ENCODE assay signal across 26 cellular contexts in the genomic region with DNA sequence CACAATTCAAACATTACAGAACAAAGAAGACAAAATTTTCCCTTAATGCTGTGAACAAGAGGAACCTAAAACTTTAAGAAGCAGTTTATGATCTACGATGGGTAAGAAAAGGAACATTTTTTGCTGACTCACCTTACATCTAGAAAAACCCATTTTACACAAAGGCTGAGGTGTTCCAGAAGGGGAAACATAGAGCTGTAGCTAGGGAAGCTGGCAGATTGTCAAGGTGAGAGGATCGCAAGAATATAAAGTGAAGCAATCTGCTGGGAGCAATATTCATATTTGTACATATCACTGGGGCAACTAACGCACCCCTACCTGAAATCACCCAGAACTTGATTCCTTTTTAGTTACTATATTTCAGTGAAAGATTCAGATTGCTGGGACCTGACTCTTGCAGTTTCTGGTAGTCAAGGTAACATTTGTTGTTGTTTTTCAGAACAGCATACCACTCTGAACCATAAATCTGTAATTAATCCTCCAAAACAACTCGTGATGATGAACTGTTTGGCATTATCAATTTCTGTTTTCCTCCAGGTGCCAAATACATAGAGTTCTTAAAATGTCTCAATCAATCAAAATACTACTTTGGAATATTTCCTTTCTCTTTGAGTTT.
A peak's percentile ranks its signal among the peaks of the same experiment; 100 is the strongest.
DNase-seq lines count a peak whose midpoint lies in the region; ATAC-seq, FAIRE-seq and TF ChIP-seq lines count a peak whose summit lies in the region.
"Had no signal": no experiment of that assay in that cellular context is flagged by ENCODE, and none has a peak within 500 bp of the region (broad histone marks: within the 10 kb centered on the region; RNA-seq: fewer than 3 reads in every experiment).

No MANE protein-coding gene starts in this region.

- H3K27me3 ChIP-seq in breast epithelium (no peaks in the 10 kb centered on the region), H1 (replicated peaks in 1 of 4; ENCODE audit: control insufficient read depth in 3 of 4, extremely low read depth in 1 of 4, insufficient read depth in 3 of 4, low read length in 3 of 4) (no peaks in the 10 kb centered on the region), mesenchymal stem cell (ENCODE audit: control insufficient read depth in 1 of 2, insufficient read depth in 1 of 2, low read length in 2 of 2) (no peaks in the 10 kb centered on the region), sigmoid colon (no peaks in the 10 kb centered on the region)
- H3K27me3 ChIP-seq: BLaER1, neural progenitor cell, spleen, tibial artery had no signal

- H2BK12ac ChIP-seq in H1 (ENCODE audit: low read depth, low read length): no peak overlapping the region
- H2BK12ac ChIP-seq in mesenchymal stem cell (ENCODE audit: low read length in 2 of 2): no peak overlapping the region

- H4K91ac ChIP-seq in H1 (replicated peaks; ENCODE audit: insufficient read length, low read length) (no peak overlapping the region), mesenchymal stem cell (ENCODE audit: low read length) (no peak overlapping the region)

- TF ChIP-seq CTCF in MCF 10A (IDR thresholded peaks at IDR 0.05; ENCODE audit: unreplicated experiment): no peak
- TF ChIP-seq CTCF in breast epithelium (IDR thresholded peaks at IDR 0.05): no peak
- TF ChIP-seq CTCF in H1 (IDR thresholded peaks at IDR 0.05; ENCODE audit: control extremely low read depth in 1 of 3, insufficient read depth in 1 of 3, low read depth in 1 of 3, low read length in 3 of 3): no peak
- TF ChIP-seq CTCF in sigmoid colon (IDR thresholded peaks at IDR 0.05): no peak

- H2BK15ac ChIP-seq in H1 (ENCODE audit: low read length): no peak overlapping the region
- H2BK15ac ChIP-seq in mesenchymal stem cell (ENCODE audit: low read depth, poor library complexity, severe bottlenecking): no peak overlapping the region

- H4K20me1 ChIP-seq in H1 (replicated peaks in 1 of 2; ENCODE audit: control insufficient read depth in 1 of 2, insufficient read depth in 2 of 2, low read length in 2 of 2): no peaks in the 10 kb centered on the region
- H4K20me1 ChIP-seq: BLaER1 had no signal

- H3K27me3 Mint-ChIP-seq in MCF 10A (ENCODE audit: insufficient read depth, unreplicated experiment): no peaks in the 10 kb centered on the region
- H3K27me3 Mint-ChIP-seq: activated B cell treated with CpG ODN at 0.5 μM for 24 hours; activated naive CD8-positive, alpha-beta T cell treated with anti-CD3 and anti-CD28 coated beads, Interleukin-2, amount 10 ng/mL, durations not matched to agents 7 days and 5 days had no signal

- H3K14ac ChIP-seq in H1 (ENCODE audit: insufficient read length) (no peak overlapping the region), mesenchymal stem cell (ENCODE audit: low read length in 2 of 2) (no peak overlapping the region)

- H2BK120ac ChIP-seq in H1 (replicated peaks; ENCODE audit: low read depth, low read length) (no peak overlapping the region), mesenchymal stem cell (ENCODE audit: low read depth, low read length) (no peak overlapping the region)

- WGBS in H1 (ENCODE audit: extremely low coverage in 1 of 2, insufficient coverage in 1 of 2, insufficient read length in 1 of 2, insufficient replicate concordance in 2 of 2, low coverage in 1 of 2, low lambda C conversion rate in 2 of 2, missing lambda C conversion rate in 1 of 2), 2 experiments: 96% methylated on average over 4 of the region's 4 CpGs; no CpG with 5 or more reads in 1 of the 2 experiments
- WGBS in mesenchymal stem cell: 60% methylated on average over 1 of the region's 4 CpGs
- 56 to 72% methylated on average over 4 of the region's 4 CpGs for WGBS in sigmoid colon, 2 donors

- no peak overlapping the region for H2AK5ac ChIP-seq in H1 (ENCODE audit: low read depth, low read length)
- no peak overlapping the region for H2AK5ac ChIP-seq in mesenchymal stem cell (ENCODE audit: low read length, severe bottlenecking)

- CTCF ChIA-PET in MCF 10A (lab: Yijun Ruan, JAX): interaction anchor here (0.5 to 0.6 kb wide), 2 partner anchors 60 to 62 kb away, joined by 3 to 4 read pairs; no protein-coding TSS in a partner anchor
- CTCF ChIA-PET in H1 (lab: Charles Lee; ENCODE audit: partially characterized antibody): no interaction called here

- no peak for ATAC-seq in HG03097 (IDR thresholded peaks at IDR 0.05; ENCODE audit: low FRiP score, unreplicated experiment)
- no peak for ATAC-seq in HG03025 (IDR thresholded peaks at IDR 0.05; ENCODE audit: low FRiP score, unreplicated experiment)
- ATAC-seq: left ventricle myocardium superior; stimulated activated naive CD8-positive, alpha-beta T cell treated with anti-CD3 and anti-CD28 coated beads, Interleukin-15, Interleukin-2, amounts not matched to agents 100 U/mL and 50 U/mL, for 24 hours had no signal

- H4K8ac ChIP-seq in H1 (ENCODE audit: extremely low read depth, insufficient read depth, low read length) (no peak overlapping the region), mesenchymal stem cell (ENCODE audit: low read length) (no peak overlapping the region)

- H3K9ac ChIP-seq in H1 (replicated peaks in 1 of 4; ENCODE audit: extremely low read depth in 1 of 4, low read depth in 3 of 4, low read length in 3 of 4) (no peak overlapping the region), mesenchymal stem cell (ENCODE audit: low read length) (no peak overlapping the region)
- H3K9ac ChIP-seq: BLaER1, neural progenitor cell had no signal

- H3K23me2 ChIP-seq in H1 (ENCODE audit: low read depth, low read length): no peaks in the 10 kb centered on the region

- H3K4me3 ChIP-seq in breast epithelium: no peak overlapping the region
- H3K4me3 ChIP-seq in H1 (ENCODE audit: extremely low read depth in 1 of 4, insufficient read depth in 2 of 4, low read depth in 3 of 4, low read length in 4 of 4): no peak overlapping the region
- H3K4me3 ChIP-seq in mesenchymal stem cell (ENCODE audit: insufficient read depth in 1 of 2, low read depth in 1 of 2, low read length in 2 of 2): no peak overlapping the region
- no peak overlapping the region for H3K4me3 ChIP-seq in sigmoid colon
- H3K4me3 ChIP-seq: BLaER1, neural progenitor cell, prostate gland, spleen, tibial artery had no signal

- H3K4me1 ChIP-seq in breast epithelium (no peaks in the 10 kb centered on the region), H1 (replicated peaks in 1 of 4; ENCODE audit: control insufficient read depth in 3 of 4, insufficient read depth in 4 of 4, low read length in 3 of 4) (no peaks in the 10 kb centered on the region), mesenchymal stem cell (ENCODE audit: control insufficient read depth, insufficient read depth, low read depth, low read length) (no peaks in the 10 kb centered on the region), sigmoid colon (peaks cover 0 to 2% (median 0%) of the 10 kb centered on the region in 4 donors)
- H3K4me1 ChIP-seq: BLaER1, neural progenitor cell, prostate gland, spleen, tibial artery had no signal

- H3K36me3 ChIP-seq in breast epithelium (no peaks in the 10 kb centered on the region), H1 (ENCODE audit: control insufficient read depth in 2 of 4, insufficient read depth in 4 of 4, low read length in 3 of 4) (no peaks in the 10 kb centered on the region), mesenchymal stem cell (ENCODE audit: control insufficient read depth in 1 of 2, insufficient read depth in 2 of 2, low read depth in 1 of 2, low read length in 2 of 2) (no peaks in the 10 kb centered on the region), sigmoid colon (no peaks in the 10 kb centered on the region)
- H3K36me3 ChIP-seq: BLaER1, neural progenitor cell, prostate gland, spleen, tibial artery had no signal

- peak; percentile 88 for DNase-seq in MCF 10A (ENCODE audit: unreplicated experiment)
- no peak for DNase-seq in breast epithelium (ENCODE audit: low spot score in 2 of 2)
- DNase-seq in H1 (ENCODE audit: low read depth in 1 of 2, low spot score in 2 of 2): no peak
- DNase-seq in mesenchymal stem cell: no peak
- DNase-seq in sigmoid colon: no peak
- no peak for DNase-seq in DMS53 treated with DMSO at 0.1 percent for 48 hours (lab: John Stamatoyannopoulos, UW; ENCODE audit: unreplicated experiment)
- DNase-seq: activated B cell treated with CpG ODN at 0.5 μM for 24 hours; activated CD4-positive, alpha-beta T cell treated with anti-CD3 and anti-CD28 coated beads, Interleukin-2, amount 50 U/mL, for 48 hours; activated CD8-positive, alpha-beta memory T cell treated with anti-CD3 and anti-CD28 coated beads, Interleukin-2, amount 50 U/mL, for 48 hours; activated effector memory CD4-positive, alpha-beta T cell treated with Interleukin-2 at 50 U/mL for 16 hours; activated naive CD8-positive, alpha-beta T cell treated with anti-CD3 and anti-CD28 coated beads, Interleukin-2, amount 10 ng/mL, durations not matched to agents 7 days and 5 days; COR-L47; cortex of kidney; head of caudate nucleus; left ventricle myocardium superior; NCI-H1436; NCI-H69; spleen; stimulated activated CD4-positive, alpha-beta T cell treated with anti-CD3 and anti-CD28 coated beads, Interleukin-4, amount 100 ng/mL, for 24 hours; stimulated activated naive CD8-positive, alpha-beta T cell treated with anti-CD3 and anti-CD28 coated beads, Interleukin-15, Interleukin-2, amounts not matched to agents 100 U/mL and 50 U/mL, for 24 hours; tibial artery had no signal

- FAIRE-seq in H1 (lab: Jason Lieb, UNC): no peak

- H3K27ac Mint-ChIP-seq in MCF 10A (ENCODE audit: low read depth, unreplicated experiment): peak overlapping the region; percentile 88
- H3K27ac Mint-ChIP-seq: activated B cell treated with CpG ODN at 0.5 μM for 24 hours; activated naive CD8-positive, alpha-beta T cell treated with anti-CD3 and anti-CD28 coated beads, Interleukin-2, amount 10 ng/mL, durations not matched to agents 7 days and 5 days; neural progenitor cell had no signal

- no peak overlapping the region for H3K4ac ChIP-seq in H1 (replicated peaks; ENCODE audit: insufficient read length, low read depth, low read length)
- H3K4ac ChIP-seq in mesenchymal stem cell (ENCODE audit: low read depth in 1 of 2, low read length in 2 of 2): no peak overlapping the region

- H2BK20ac ChIP-seq in H1 (ENCODE audit: low read length): no peak overlapping the region

- no peaks in the 10 kb centered on the region for H3K36me3 Mint-ChIP-seq in MCF 10A (ENCODE audit: insufficient read depth, unreplicated experiment)
- H3K36me3 Mint-ChIP-seq: activated naive CD8-positive, alpha-beta T cell treated with anti-CD3 and anti-CD28 coated beads, Interleukin-2, amount 10 ng/mL, durations not matched to agents 7 days and 5 days; neural progenitor cell had no signal

- intact Hi-C loops in MCF 10A (cut with micrococcal nuclease): no loop called here
- intact Hi-C loops in breast epithelium (cut with DNase I; ENCODE audit: low total_unique reads): no loop called here
- intact Hi-C loops in sigmoid colon (cut with DNase I): no loop called here

- POLR2A ChIA-PET in MCF 10A (lab: Yijun Ruan, JAX): interaction anchor here (0.7 to 1.2 kb wide), 3 partner anchors 11 to 691 kb away, joined by 3 read pairs; no protein-coding TSS in a partner anchor
- POLR2A ChIA-PET in H1 (lab: Charles Lee; ENCODE audit: partially characterized antibody): no interaction called here

- no peak overlapping the region for H2BK5ac ChIP-seq in H1 (ENCODE audit: low read depth, low read length)
- no peak overlapping the region for H2BK5ac ChIP-seq in mesenchymal stem cell (ENCODE audit: low read depth, low read length, poor library complexity, severe bottlenecking)

- H3K23ac ChIP-seq in H1 (ENCODE audit: insufficient read length) (no peak overlapping the region), mesenchymal stem cell (ENCODE audit: low read length in 2 of 2) (no peak overlapping the region)

- TF ChIP-seq POLR2A in breast epithelium (IDR thresholded peaks at IDR 0.05): no peak
- no peak for TF ChIP-seq POLR2A in H1 (IDR thresholded peaks at IDR 0.05; ENCODE audit: control extremely low read depth in 1 of 2, low read depth in 2 of 2, low read length in 2 of 2)
- TF ChIP-seq POLR2A in sigmoid colon (IDR thresholded peaks at IDR 0.05): no peak

- no peaks in the 10 kb centered on the region for H3K79me2 ChIP-seq in H1 (ENCODE audit: control insufficient read depth in 1 of 2, insufficient read depth in 2 of 2, low read length in 2 of 2)

- TF ChIP-seq EP300 in H1 (IDR thresholded peaks at IDR 0.05; ENCODE audit: borderline replicate concordance in 1 of 2, low read depth in 2 of 2, low read length in 2 of 2): no peak
- no peak for TF ChIP-seq EP300 in sigmoid colon (IDR thresholded peaks at IDR 0.05)

- no peak overlapping the region for H3K4me3 Mint-ChIP-seq in MCF 10A (ENCODE audit: unreplicated experiment)
- H3K4me3 Mint-ChIP-seq: activated B cell treated with CpG ODN at 0.5 μM for 24 hours; activated naive CD8-positive, alpha-beta T cell treated with anti-CD3 and anti-CD28 coated beads, Interleukin-2, amount 10 ng/mL, durations not matched to agents 7 days and 5 days; neural progenitor cell had no signal

- no peak overlapping the region for H3K18ac ChIP-seq in H1 (ENCODE audit: extremely low read depth, low read length)
- no peak overlapping the region for H3K18ac ChIP-seq in mesenchymal stem cell (ENCODE audit: low read depth in 1 of 2, low read length in 2 of 2)

- H3K27ac ChIP-seq in breast epithelium (no peak overlapping the region), H1 (ENCODE audit: low read depth, low read length) (no peak overlapping the region), mesenchymal stem cell (ENCODE audit: low read length, poor library complexity, severe bottlenecking) (peak overlapping the region; percentile 93), sigmoid colon (no peak overlapping the region)
- H3K27ac ChIP-seq: BLaER1, neural progenitor cell, prostate gland, spleen, tibial artery had no signal

- H3K4me2 ChIP-seq in H1 (ENCODE audit: insufficient read depth in 1 of 2, low read depth in 2 of 2, low read length in 2 of 2): no peak overlapping the region
- H3K4me2 ChIP-seq in mesenchymal stem cell (ENCODE audit: low read length, poor library complexity, severe bottlenecking): no peak overlapping the region
- H3K4me2 ChIP-seq: BLaER1, neural progenitor cell had no signal

- BruUV-seq in MCF 10A (replicated peaks; lab: Mats Ljungman, UMichigan): no TSS peak

- H4K5ac ChIP-seq in H1 (ENCODE audit: insufficient read length, low read depth, low read length): no peak overlapping the region

- no peak overlapping the region for H3K56ac ChIP-seq in H1 (replicated peaks; ENCODE audit: insufficient read length, low read depth, low read length)

- H3K9me3 ChIP-seq in breast epithelium: no peaks in the 10 kb centered on the region
- H3K9me3 ChIP-seq in H1 (ENCODE audit: insufficient read depth in 2 of 2, low read depth in 1 of 2, low read length in 1 of 2): no peaks in the 10 kb centered on the region; a peak in 1 of 4 replicates
- H3K9me3 ChIP-seq in mesenchymal stem cell (ENCODE audit: control insufficient read depth, low read length): peaks cover 22% of the 10 kb centered on the region
- H3K9me3 ChIP-seq in sigmoid colon: no peaks in the 10 kb centered on the region
- H3K9me3 ChIP-seq: BLaER1, prostate gland, tibial artery had no signal

- H2AFZ ChIP-seq in H1 (ENCODE audit: low read length): 0 out of 2 replicates have a peak overlapping the region, but pooled peaks have one; percentile 27
- H2AFZ ChIP-seq in mesenchymal stem cell (ENCODE audit: low read depth, low read length): no peak overlapping the region
- H2AFZ ChIP-seq: neural progenitor cell had no signal

- no peak for TF ChIP-seq RAD21 in H1 (IDR thresholded peaks at IDR 0.05 in 1 of 2, conservative IDR thresholded peaks at IDR 0.05 in 1 of 2; ENCODE audit: low read depth in 2 of 2, low read length in 2 of 2)

- no peaks in the 10 kb centered on the region for H3K9me3 Mint-ChIP-seq in MCF 10A (ENCODE audit: unreplicated experiment)
- H3K9me3 Mint-ChIP-seq: neural progenitor cell had no signal

- peaks cover 28% of the 10 kb centered on the region for H3K4me1 Mint-ChIP-seq in MCF 10A (ENCODE audit: insufficient read depth, unreplicated experiment)
- H3K4me1 Mint-ChIP-seq: activated B cell treated with CpG ODN at 0.5 μM for 24 hours; activated naive CD8-positive, alpha-beta T cell treated with anti-CD3 and anti-CD28 coated beads, Interleukin-2, amount 10 ng/mL, durations not matched to agents 7 days and 5 days; neural progenitor cell had no signal

- H3K79me1 ChIP-seq in H1 (ENCODE audit: low read depth, low read length) (no peaks in the 10 kb centered on the region), mesenchymal stem cell (replicated peaks; ENCODE audit: low read length, poor library complexity, severe bottlenecking) (no peaks in the 10 kb centered on the region)
